Comparison of ENCODE assay signal across 1 cellular context in the genomic region with DNA sequence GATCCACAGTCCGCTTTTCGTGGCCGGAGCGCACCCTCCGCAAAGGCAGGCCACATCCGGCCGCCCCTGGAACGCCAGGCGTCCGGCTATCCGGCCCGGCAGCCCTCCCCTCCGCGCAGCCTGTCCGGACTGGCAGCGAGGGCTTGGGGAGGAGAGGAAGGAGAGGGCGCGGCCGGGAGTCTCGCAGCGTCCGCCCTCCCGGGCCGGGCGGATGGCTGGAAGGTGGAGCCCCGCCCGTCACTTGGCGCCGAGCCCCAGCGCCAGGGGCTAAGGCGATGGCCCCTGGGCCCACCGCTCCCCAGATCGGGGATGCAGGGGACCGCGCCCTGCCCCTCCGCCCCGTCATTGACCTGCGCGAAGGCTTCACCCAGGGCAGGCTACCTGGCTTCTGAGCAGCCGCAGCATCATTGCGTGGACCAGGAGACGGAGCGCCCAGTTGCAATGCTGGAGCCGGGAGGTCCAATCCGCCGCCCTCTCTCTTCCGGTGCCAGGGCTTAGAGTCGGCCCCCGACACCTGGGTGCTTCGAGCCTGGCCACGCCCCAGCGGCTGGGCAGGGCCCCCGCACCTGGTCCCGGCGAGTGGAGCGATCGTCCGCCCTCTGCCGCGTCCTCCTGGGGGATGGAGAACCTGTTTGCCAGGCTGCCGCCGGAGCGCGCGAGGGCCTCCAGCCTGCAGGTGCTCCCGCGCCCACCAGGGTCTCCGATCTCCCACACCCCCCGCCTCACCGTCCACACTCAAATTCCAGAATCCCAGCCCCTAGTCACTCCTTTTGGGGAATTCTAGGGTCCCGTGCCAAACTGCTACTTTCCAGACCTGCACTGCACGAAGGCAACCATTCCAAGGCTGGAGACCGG.
A peak's percentile ranks its signal among the peaks of the same experiment; 100 is the strongest.
TF ChIP-seq lines count a peak whose summit lies in the region.

A gene (minus strand): TSS at position 131 of the 855 bp plus-strand sequence. CDS start 1,360 bp downstream, outside the sequence.

TF ChIP-seq in K562, 482 proteins besides CTCF, POLR2A, EP300 and RAD21 (continued from another document):
- TF ChIP-seq, protein P1, sequence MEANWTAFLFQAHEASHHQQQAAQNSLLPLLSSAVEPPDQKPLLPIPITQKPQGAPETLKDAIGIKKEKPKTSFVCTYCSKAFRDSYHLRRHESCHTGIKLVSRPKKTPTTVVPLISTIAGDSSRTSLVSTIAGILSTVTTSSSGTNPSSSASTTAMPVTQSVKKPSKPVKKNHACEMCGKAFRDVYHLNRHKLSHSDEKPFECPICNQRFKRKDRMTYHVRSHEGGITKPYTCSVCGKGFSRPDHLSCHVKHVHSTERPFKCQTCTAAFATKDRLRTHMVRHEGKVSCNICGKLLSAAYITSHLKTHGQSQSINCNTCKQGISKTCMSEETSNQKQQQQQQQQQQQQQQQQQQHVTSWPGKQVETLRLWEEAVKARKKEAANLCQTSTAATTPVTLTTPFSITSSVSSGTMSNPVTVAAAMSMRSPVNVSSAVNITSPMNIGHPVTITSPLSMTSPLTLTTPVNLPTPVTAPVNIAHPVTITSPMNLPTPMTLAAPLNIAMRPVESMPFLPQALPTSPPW (CRISPR knock-in tag; IDR thresholded peaks at IDR 0.05) = no peak
- no peak for TF ChIP-seq LEF1 (IDR thresholded peaks at IDR 0.05)
- TF ChIP-seq MAZ (CRISPR knock-in tag; conservative IDR thresholded peaks at IDR 0.05 in 1 of 2, IDR thresholded peaks at IDR 0.05 in 1 of 2) = no peak
- no peak for TF ChIP-seq NBN (IDR thresholded peaks at IDR 0.05; ENCODE audit: low read depth)
- TF ChIP-seq CTBP1 (IDR thresholded peaks at IDR 0.05; ENCODE audit: borderline replicate concordance) = peak; percentile 46; the same call in 1 of the 2 replicates
- TF ChIP-seq, protein P2, sequence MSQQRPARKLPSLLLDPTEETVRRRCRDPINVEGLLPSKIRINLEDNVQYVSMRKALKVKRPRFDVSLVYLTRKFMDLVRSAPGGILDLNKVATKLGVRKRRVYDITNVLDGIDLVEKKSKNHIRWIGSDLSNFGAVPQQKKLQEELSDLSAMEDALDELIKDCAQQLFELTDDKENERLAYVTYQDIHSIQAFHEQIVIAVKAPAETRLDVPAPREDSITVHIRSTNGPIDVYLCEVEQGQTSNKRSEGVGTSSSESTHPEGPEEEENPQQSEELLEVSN (IDR thresholded peaks at IDR 0.05; ENCODE audit: borderline replicate concordance in 1 of 2, extremely low read depth in 1 of 2, insufficient read depth in 1 of 2, insufficient read length in 1 of 2, low read depth in 1 of 2, low read length in 1 of 2, poor library complexity in 1 of 2, severe bottlenecking in 1 of 2) = no peak
- TF ChIP-seq HNRNPL (IDR thresholded peaks at IDR 0.05; ENCODE audit: low read depth, low read length) = peak; percentile 36; the same call in 1 of the 2 replicates
- TF ChIP-seq, protein P3, sequence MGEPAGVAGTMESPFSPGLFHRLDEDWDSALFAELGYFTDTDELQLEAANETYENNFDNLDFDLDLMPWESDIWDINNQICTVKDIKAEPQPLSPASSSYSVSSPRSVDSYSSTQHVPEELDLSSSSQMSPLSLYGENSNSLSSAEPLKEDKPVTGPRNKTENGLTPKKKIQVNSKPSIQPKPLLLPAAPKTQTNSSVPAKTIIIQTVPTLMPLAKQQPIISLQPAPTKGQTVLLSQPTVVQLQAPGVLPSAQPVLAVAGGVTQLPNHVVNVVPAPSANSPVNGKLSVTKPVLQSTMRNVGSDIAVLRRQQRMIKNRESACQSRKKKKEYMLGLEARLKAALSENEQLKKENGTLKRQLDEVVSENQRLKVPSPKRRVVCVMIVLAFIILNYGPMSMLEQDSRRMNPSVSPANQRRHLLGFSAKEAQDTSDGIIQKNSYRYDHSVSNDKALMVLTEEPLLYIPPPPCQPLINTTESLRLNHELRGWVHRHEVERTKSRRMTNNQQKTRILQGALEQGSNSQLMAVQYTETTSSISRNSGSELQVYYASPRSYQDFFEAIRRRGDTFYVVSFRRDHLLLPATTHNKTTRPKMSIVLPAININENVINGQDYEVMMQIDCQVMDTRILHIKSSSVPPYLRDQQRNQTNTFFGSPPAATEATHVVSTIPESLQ (CRISPR knock-in tag; IDR thresholded peaks at IDR 0.05) = no peak
